In the genomic region with DNA sequence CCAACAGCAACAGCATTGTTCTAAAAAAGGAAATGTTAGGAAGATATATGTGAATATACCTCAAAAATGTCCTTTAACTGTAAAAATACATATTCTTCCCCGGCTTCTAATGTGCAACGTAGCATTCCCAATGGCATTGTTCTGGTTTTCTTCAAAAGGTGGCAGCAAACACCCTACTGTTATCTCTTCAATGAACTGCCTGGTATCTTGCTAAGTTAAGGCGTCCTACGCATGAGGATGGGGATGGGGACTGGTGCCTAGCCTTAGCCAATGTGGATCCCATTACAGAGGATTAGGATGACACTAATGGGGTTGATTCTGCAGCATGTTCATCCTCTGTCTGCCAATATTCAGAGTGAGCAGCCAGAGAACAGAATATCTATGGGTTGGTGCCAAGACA, we compare ENCODE assay signal across 15 cellular contexts.
DNase-seq lines count a peak whose midpoint lies in the region; ATAC-seq and TF ChIP-seq lines count a peak whose summit lies in the region.
"Had no signal": no experiment of that assay in that cellular context is flagged by ENCODE, and none has a peak within 500 bp of the region (broad histone marks: within the 10 kb centered on the region; RNA-seq: fewer than 3 reads in every experiment).

No MANE protein-coding gene starts in this region.

- CTCF ChIA-PET in activated CD8-positive, alpha-beta T cell treated with anti-CD3 and anti-CD28 coated beads, Interleukin-2, amount 10 ng/mL, durations not matched to agents 7 days and 5 days (lab: Charles Lee) = no interaction called here

- H3K4me1 Mint-ChIP-seq in activated CD8-positive, alpha-beta T cell treated with anti-CD3 and anti-CD28 coated beads, Interleukin-2, amount 10 ng/mL, durations not matched to agents 7 days and 5 days (ENCODE audit: low read depth) = no peaks in the 10 kb centered on the region
- H3K4me1 Mint-ChIP-seq: B cell, neural crest cell had no signal

- H3K27me3 ChIP-seq in BE2C = no peaks in the 10 kb centered on the region
- H3K27me3 ChIP-seq in adipocyte (replicated peaks; ENCODE audit: control insufficient read depth, insufficient read depth, low read length) = no peaks in the 10 kb centered on the region
- H3K27me3 ChIP-seq: body of pancreas, esophagus squamous epithelium had no signal

- H3K4me1 ChIP-seq in BE2C (no peaks in the 10 kb centered on the region), adipocyte (ENCODE audit: control insufficient read depth, insufficient read depth, low read length) (no peaks in the 10 kb centered on the region)
- H3K4me1 ChIP-seq: body of pancreas, esophagus squamous epithelium had no signal

- TF ChIP-seq CTCF in BE2C (IDR thresholded peaks at IDR 0.05; ENCODE audit: low read depth, low read length) (peak; percentile 38), GM13976 (IDR thresholded peaks at IDR 0.05; ENCODE audit: borderline replicate concordance, control extremely low read depth, extremely low read depth, insufficient read depth, missing control alignments) (no peak)

- in situ Hi-C loops in GM13976 (cut with MboI; ENCODE audit: low sequenced_read_pairs, unreplicated experiment) = no loop called here

- no peak for ATAC-seq in activated CD8-positive, alpha-beta T cell treated with anti-CD3 and anti-CD28 coated beads, Interleukin-2, amount 10 ng/mL, durations not matched to agents 7 days and 5 days
- ATAC-seq: body of pancreas had no signal

- H3K27me3 Mint-ChIP-seq in activated CD8-positive, alpha-beta T cell treated with anti-CD3 and anti-CD28 coated beads, Interleukin-2, amount 10 ng/mL, durations not matched to agents 7 days and 5 days (ENCODE audit: low read depth) = no peaks in the 10 kb centered on the region
- H3K27me3 Mint-ChIP-seq: B cell had no signal

- H3K36me3 ChIP-seq in BE2C (no peaks in the 10 kb centered on the region), adipocyte (ENCODE audit: control insufficient read depth, insufficient read depth, low read length, severe bottlenecking) (no peaks in the 10 kb centered on the region)
- H3K36me3 ChIP-seq: esophagus squamous epithelium had no signal

- POLR2A ChIA-PET in activated CD8-positive, alpha-beta T cell treated with anti-CD3 and anti-CD28 coated beads, Interleukin-2, amount 10 ng/mL, durations not matched to agents 7 days and 5 days (lab: Charles Lee) = no interaction called here

- peaks cover 16% of the 10 kb centered on the region for H3K9me3 Mint-ChIP-seq in activated CD8-positive, alpha-beta T cell treated with anti-CD3 and anti-CD28 coated beads, Interleukin-2, amount 10 ng/mL, durations not matched to agents 7 days and 5 days (ENCODE audit: insufficient read depth)
- H3K9me3 Mint-ChIP-seq: neural crest cell had no signal

- no peaks in the 10 kb centered on the region for H3K36me3 Mint-ChIP-seq in activated CD8-positive, alpha-beta T cell treated with anti-CD3 and anti-CD28 coated beads, Interleukin-2, amount 10 ng/mL, durations not matched to agents 7 days and 5 days (ENCODE audit: low read depth)

- H3K9ac ChIP-seq in adipocyte (ENCODE audit: low read length) = no peak overlapping the region

- no peak overlapping the region for H3K27ac Mint-ChIP-seq in activated CD8-positive, alpha-beta T cell treated with anti-CD3 and anti-CD28 coated beads, Interleukin-2, amount 10 ng/mL, durations not matched to agents 7 days and 5 days
- H3K27ac Mint-ChIP-seq: activated T-helper 1 cell treated with anti-CD3 and anti-CD28 coated beads, Interleukin-12 subunit alpha, Interleukin-12 subunit beta, Interleukin-2, Interleukin-4 antibody, amounts not matched to agents 30 ng/mL and 10 ng/mL and 1 ng/mL, durations not matched to agents 14 hours and 24 hours and 36 hours; B cell had no signal

- H3K4me3 ChIP-seq in BE2C (ENCODE audit: low read depth, low read length) = no peak overlapping the region
- no peak overlapping the region for H3K4me3 ChIP-seq in adipocyte (ENCODE audit: low read length)
- H3K4me3 ChIP-seq: body of pancreas, esophagus squamous epithelium had no signal

- DNase-seq in BE2C (peak; percentile 18), HPDE6-E6E7 (ENCODE audit: extremely low spot score) (peak; percentile 4), adipocyte (ENCODE audit: low read depth) (peak; percentile 18), iris pigment epithelial cell (ENCODE audit: low read depth) (peak; percentile 0), NCI-H1048 (lab: John Stamatoyannopoulos, UW) (no peak), GM13976 (ENCODE audit: low spot score) (no peak)
- no peak for DNase-seq in activated CD8-positive, alpha-beta memory T cell treated with anti-CD3 and anti-CD28 coated beads for 24 hours
- no peak for DNase-seq in activated CD8-positive, alpha-beta T cell treated with anti-CD3 and anti-CD28 coated beads, Interleukin-2, amount 10 ng/mL, durations not matched to agents 7 days and 5 days
- DNase-seq: body of pancreas, esophagus squamous epithelium, NCI-H187 treated with DMSO at 0.1 percent for 48 hours, RPMI8226 had no signal

- no peaks in the 10 kb centered on the region for H3K9me3 ChIP-seq in BE2C
- H3K9me3 ChIP-seq in adipocyte (ENCODE audit: control insufficient read depth, low read length) = no peaks in the 10 kb centered on the region
- H3K9me3 ChIP-seq: body of pancreas, esophagus squamous epithelium had no signal

- H3K4me3 Mint-ChIP-seq in activated CD8-positive, alpha-beta T cell treated with anti-CD3 and anti-CD28 coated beads, Interleukin-2, amount 10 ng/mL, durations not matched to agents 7 days and 5 days = no peak overlapping the region
- H3K4me3 Mint-ChIP-seq: activated T-helper 1 cell treated with anti-CD3 and anti-CD28 coated beads, Interleukin-12 subunit alpha, Interleukin-12 subunit beta, Interleukin-2, Interleukin-4 antibody, amounts not matched to agents 30 ng/mL and 10 ng/mL and 1 ng/mL, durations not matched to agents 14 hours and 24 hours and 36 hours; B cell; neural crest cell had no signal

Comparison
In these comparisons a context has a peak if more than half of its experiments do, and no peak if none do; other contexts are left out.
1. DNase-seq: peak in BE2C (single experiment), HPDE6-E6E7 (single experiment), adipocyte (single experiment) and iris pigment epithelial cell (single experiment); none in NCI-H1048 (single experiment), activated CD8-positive, alpha-beta memory T cell treated with anti-CD3 and anti-CD28 coated beads for 24 hours (single experiment), GM13976 (single experiment) and activated CD8-positive, alpha-beta T cell treated with anti-CD3 and anti-CD28 coated beads, Interleukin-2, amount 10 ng/mL, durations not matched to agents 7 days and 5 days (single experiment).